Comparison of ENCODE assay signal across 22 cellular contexts in genomic region chr18:27712066-27712465, GRCh38.
DNase-seq lines count a peak whose midpoint lies in the region; ATAC-seq and TF ChIP-seq lines count a peak whose summit lies in the region.
"Had no signal": no experiment of that assay in that cellular context is flagged by ENCODE, and none has a peak within 500 bp of the region (broad histone marks: within the 10 kb centered on the region; RNA-seq: fewer than 3 reads in every experiment).

No MANE protein-coding gene starts in this region.

- H3K4me3 Mint-ChIP-seq in brain, result peak overlapping the region in 2 of 5 experiments; percentile 5 to 25
- H3K4me3 Mint-ChIP-seq: dendritic cell treated with granulocyte-macrophage colony-stimulating factor and Interleukin-4, amounts not matched to agents 40 ng/mL and 50 ng/mL, for 4 days; memory B cell had no signal

- TF ChIP-seq CTCF in brain (conservative IDR thresholded peaks at IDR 0.05), result no peak
- TF ChIP-seq CTCF in parathyroid adenoma (IDR thresholded peaks at IDR 0.05), result no peak

- H3K27me3 ChIP-seq in HUES64 (ENCODE audit: insufficient read depth, low read length) (no peaks in the 10 kb centered on the region), parathyroid adenoma (ENCODE audit: control insufficient read depth, insufficient read depth, low read length) (no peaks in the 10 kb centered on the region)
- H3K27me3 ChIP-seq: BLaER1, esophagus muscularis mucosa, neutrophil, sigmoid colon, testis had no signal

- DNase-seq in NCI-H510A (lab: John Stamatoyannopoulos, UW) (peak; percentile 82), NCI-H1436 (lab: John Stamatoyannopoulos, UW) (no peak), dermis blood vessel endothelial cell (no peak)
- DNase-seq: activated gamma-delta T cell treated with Interleukin-2 at 50 U/mL for 16 hours; HCEC 1CT; islet precursor cell; NCI-H446; sigmoid colon; stimulated activated CD4-positive, alpha-beta T cell treated with anti-CD3 and anti-CD28 coated beads, Interleukin-2, amount 100 ng/mL, for 48 hours; stimulated activated CD8-positive, alpha-beta memory T cell treated with anti-CD3 and anti-CD28 coated beads, Interleukin-4, amount 100 ng/mL, for 48 hours; T-helper 1 cell; testis had no signal

- peaks cover 34% of the 10 kb centered on the region for H3K36me3 Mint-ChIP-seq in brain
- H3K36me3 Mint-ChIP-seq: memory B cell had no signal

- peaks cover 6% of the 10 kb centered on the region for H3K9me3 ChIP-seq in HUES64 (ENCODE audit: insufficient read depth, low read depth, low read length)
- no peaks in the 10 kb centered on the region for H3K9me3 ChIP-seq in parathyroid adenoma (ENCODE audit: control insufficient read depth, low read length)
- H3K9me3 ChIP-seq: neutrophil, testis had no signal

- H3K4me1 ChIP-seq in HUES64 (ENCODE audit: insufficient read depth, low read length), result peaks cover 47% of the 10 kb centered on the region
- H3K4me1 ChIP-seq in parathyroid adenoma, result peaks cover 25% of the 10 kb centered on the region
- H3K4me1 ChIP-seq: BLaER1, esophagus muscularis mucosa, sigmoid colon, testis had no signal

- no peak overlapping the region for H3K4me2 ChIP-seq in parathyroid adenoma (ENCODE audit: low read length)
- H3K4me2 ChIP-seq: BLaER1 had no signal

- H3K27ac Mint-ChIP-seq in brain, result peak overlapping the region in 4 of 5 experiments; percentile 5 to 76 (median 72)
- H3K27ac Mint-ChIP-seq: dendritic cell treated with granulocyte-macrophage colony-stimulating factor and Interleukin-4, amounts not matched to agents 40 ng/mL and 50 ng/mL, for 4 days; memory B cell had no signal

- no peaks in the 10 kb centered on the region for H3K36me3 ChIP-seq in HUES64 (ENCODE audit: insufficient read depth, low read length)
- H3K36me3 ChIP-seq in parathyroid adenoma (ENCODE audit: control insufficient read depth, insufficient read depth, low read length), result no peaks in the 10 kb centered on the region
- H3K36me3 ChIP-seq: BLaER1, esophagus muscularis mucosa, neutrophil, sigmoid colon had no signal

- H2AFZ ChIP-seq in parathyroid adenoma, result peak overlapping the region; percentile 30

- H3K27ac ChIP-seq in HUES64 (ENCODE audit: low read depth, low read length) (peak overlapping the region; percentile 80), parathyroid adenoma (peak overlapping the region; percentile 1)
- H3K27ac ChIP-seq: BLaER1, esophagus muscularis mucosa, neutrophil, sigmoid colon, testis, VCaP had no signal

- H3K4me1 Mint-ChIP-seq in brain, result peaks cover 37% of the 10 kb centered on the region
- H3K4me1 Mint-ChIP-seq: memory B cell had no signal

- H3K9ac ChIP-seq in HUES64 (ENCODE audit: low read depth, low read length), result peak overlapping the region; percentile 35; the same call in 1 of the 2 replicates
- H3K9ac ChIP-seq in parathyroid adenoma, result no peak overlapping the region
- H3K9ac ChIP-seq: BLaER1 had no signal

- no peak for ATAC-seq in HG03521 (IDR thresholded peaks at IDR 0.05; ENCODE audit: unreplicated experiment)

- WGBS in HUES64, result 51% methylated on average over 2 of the region's 2 CpGs

- peaks cover 33 to 48% (median 40%) of the 10 kb centered on the region in 5 experiments for H3K9me3 Mint-ChIP-seq in brain

- H3K4me3 ChIP-seq in HUES64 (ENCODE audit: low read length) (no peak overlapping the region), parathyroid adenoma (ENCODE audit: low read depth, low read length) (no peak overlapping the region)
- H3K4me3 ChIP-seq: BLaER1, esophagus muscularis mucosa, sigmoid colon, testis had no signal

- H3K27me3 Mint-ChIP-seq in brain, result peaks cover 4% of the 10 kb centered on the region
- H3K27me3 Mint-ChIP-seq: dendritic cell treated with granulocyte-macrophage colony-stimulating factor and Interleukin-4, amounts not matched to agents 40 ng/mL and 50 ng/mL, for 4 days; memory B cell had no signal

- H3K79me2 ChIP-seq in parathyroid adenoma, result no peaks in the 10 kb centered on the region
